Comparison of ENCODE assay signal across 20 cellular contexts in the genomic region with DNA sequence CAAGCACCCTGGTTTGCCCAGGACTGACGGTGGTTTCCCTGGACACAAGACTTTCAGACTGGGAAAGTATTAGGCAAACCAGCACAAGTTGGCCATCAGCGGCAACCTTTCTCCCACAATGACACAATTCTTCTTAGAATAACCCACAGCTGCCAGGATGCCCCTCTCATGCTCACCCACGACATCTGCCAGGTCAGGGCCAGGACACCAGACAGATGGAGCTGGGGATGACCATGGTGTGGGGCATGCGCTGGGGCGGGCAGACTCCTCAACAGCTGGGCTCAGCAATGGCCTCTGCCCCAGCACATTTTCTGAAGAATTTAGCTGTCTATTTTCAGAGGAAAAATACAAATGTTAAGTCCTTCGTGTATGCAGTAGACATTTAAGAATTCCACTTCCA.
"Had no signal": no experiment of that assay in that cellular context is flagged by ENCODE, and none has a peak within 500 bp of the region (broad histone marks: within the 10 kb centered on the region; RNA-seq: fewer than 3 reads in every experiment).

No MANE protein-coding gene starts in this region.

- H3K27ac Mint-ChIP-seq: dendritic cell treated with granulocyte-macrophage colony-stimulating factor and Interleukin-4, amounts not matched to agents 40 ng/mL and 50 ng/mL, for 4 days; mesothelial cell of epicardium had no signal

- H3K36me3 Mint-ChIP-seq: mesothelial cell of epicardium had no signal

- H3K4me3 ChIP-seq: colonic mucosa, esophagus squamous epithelium, gastrocnemius medialis, heart right ventricle, left lung, lower lobe of right lung, mucosa of descending colon had no signal

- DNase-seq: colonic mucosa; cortex of kidney; effector memory CD4-positive, alpha-beta T cell; esophagus squamous epithelium; foreskin fibroblast; foreskin melanocyte; gastrocnemius medialis; glutamatergic neuron; head of caudate nucleus; heart right ventricle; hippocampal formation; left cardiac atrium; left lung; left ventricle myocardium superior; lower lobe of right lung; mesenchymal stem cell; mucosa of descending colon; naive B cell had no signal

- H3K4me1 ChIP-seq: colonic mucosa, gastrocnemius medialis, left lung, lower lobe of right lung had no signal

- ATAC-seq: gastrocnemius medialis, heart right ventricle, left lung, left ventricle myocardium superior, lower lobe of right lung, mucosa of descending colon had no signal

- H3K27ac ChIP-seq: colonic mucosa, esophagus squamous epithelium, gastrocnemius medialis, heart right ventricle, left lung, lower lobe of right lung had no signal

- H3K9me3 ChIP-seq: colonic mucosa, esophagus squamous epithelium, gastrocnemius medialis, heart right ventricle, left lung, lower lobe of right lung, mucosa of descending colon had no signal

- H3K36me3 ChIP-seq: colonic mucosa, esophagus squamous epithelium, gastrocnemius medialis, heart right ventricle, left lung, lower lobe of right lung had no signal

- H3K27me3 Mint-ChIP-seq: dendritic cell treated with granulocyte-macrophage colony-stimulating factor and Interleukin-4, amounts not matched to agents 40 ng/mL and 50 ng/mL, for 4 days had no signal

- H3K4me3 Mint-ChIP-seq: dendritic cell treated with granulocyte-macrophage colony-stimulating factor and Interleukin-4, amounts not matched to agents 40 ng/mL and 50 ng/mL, for 4 days; mesothelial cell of epicardium; naive B cell had no signal

- H3K27me3 ChIP-seq: colonic mucosa, esophagus squamous epithelium, gastrocnemius medialis, left lung had no signal

- H3K4me1 Mint-ChIP-seq: mesothelial cell of epicardium, naive B cell had no signal
